ENCODE assay signal across 9 cellular contexts in genomic region chr6:80165143-80165542, GRCh38. TPM values are rescaled to one million over a fixed set of nuclear protein-coding genes. Genes with fewer than 3 reads are reported as not detected.
A peak's percentile ranks its signal among the peaks of the same experiment; 100 is the strongest.
DNase-seq lines count a peak whose midpoint lies in the region; ATAC-seq and TF ChIP-seq lines count a peak whose summit lies in the region.
"Had no signal": no experiment of that assay in that cellular context is flagged by ENCODE, and none has a peak within 500 bp of the region (broad histone marks: within the 10 kb centered on the region; RNA-seq: fewer than 3 reads in every experiment).

No MANE protein-coding gene starts in this region.

- no peaks in the 10 kb centered on the region for H3K9me3 Mint-ChIP-seq in type B pancreatic cell

- no peaks in the 10 kb centered on the region for H3K36me3 Mint-ChIP-seq in type B pancreatic cell

- no peak for TF ChIP-seq CTCF in type B pancreatic cell (conservative IDR thresholded peaks at IDR 0.05)

- H3K4me1 Mint-ChIP-seq in type B pancreatic cell (ENCODE audit: unreplicated experiment): no peaks in the 10 kb centered on the region

- no peak overlapping the region for H3K4me3 Mint-ChIP-seq in type B pancreatic cell

- H3K27ac Mint-ChIP-seq in type B pancreatic cell: no peak overlapping the region

- no peak overlapping the region for H3K4me3 ChIP-seq in skeletal muscle cell (ENCODE audit: low read depth, low read length)
- H3K4me3 ChIP-seq: A549 had no signal

- DNase-seq in activated CD4-positive, CD25-positive, alpha-beta regulatory T cell treated with anti-CD3 and anti-CD28 coated beads, Interleukin-2, amount 50 U/mL, for 72 hours: no peak
- DNase-seq in SIG-M5 (lab: John Stamatoyannopoulos, UW): peak; percentile 10
- peak; percentile 49 for DNase-seq in skeletal muscle cell (ENCODE audit: low read depth)
- DNase-seq in NCI-H774 (lab: John Stamatoyannopoulos, UW): no peak
- DNase-seq in AG20443 (ENCODE audit: low spot score): no peak
- DNase-seq in type B pancreatic cell (ENCODE audit: extremely low spot score, unreplicated experiment): no peak

- ATAC-seq in activated CD4-positive, CD25-positive, alpha-beta regulatory T cell treated with anti-CD3 and anti-CD28 coated beads, Interleukin-2, amount 50 U/mL, for 24 hours: peak; percentile 93 to 95
- ATAC-seq in HG02970 (IDR thresholded peaks at IDR 0.05; ENCODE audit: low FRiP score, unreplicated experiment): peak; percentile 89
- ATAC-seq: A549 had no signal

- H3K27me3 Mint-ChIP-seq in type B pancreatic cell: no peaks in the 10 kb centered on the region

RNA-seq across cellular contexts. Expression of gene BCKDHB, which starts 58.7 kb away (rescaled TPM):
- total RNA-seq in type B pancreatic cell (ENCODE audit: low replicate concordance): 21.3 and 33.2 TPM in 2 replicates

Comparison
In these comparisons a context has a peak if more than half of its experiments do, and no peak if none do; other contexts are left out.
1. DNase-seq: peak in SIG-M5 (single experiment) and skeletal muscle cell (single experiment); none in activated CD4-positive, CD25-positive, alpha-beta regulatory T cell treated with anti-CD3 and anti-CD28 coated beads, Interleukin-2, amount 50 U/mL, for 72 hours (single experiment), NCI-H774 (single experiment), AG20443 (single experiment) and type B pancreatic cell (single experiment).